ENCODE assay signal across 9 cellular contexts in genomic region chr14:22895402-22895801, GRCh38.
"Had no signal": no experiment of that assay in that cellular context is flagged by ENCODE, and none has a peak within 500 bp of the region (broad histone marks: within the 10 kb centered on the region; RNA-seq: fewer than 3 reads in every experiment).

No MANE protein-coding gene starts in this region.

- ATAC-seq: GM23338 had no signal

- H3K4me2 ChIP-seq: GM23338 had no signal

- DNase-seq: H9, HCEC 1CT, HFFc6, IMR-90, KBM-7 had no signal

- FAIRE-seq: H1, H54, HTR-8/SVneo had no signal

- H3K4me3 ChIP-seq: GM23338 had no signal

- H3K9me3 Mint-ChIP-seq: GM23338, H9, HFFc6 had no signal

- H3K27ac Mint-ChIP-seq: GM23338, H9, HFFc6 had no signal

- H3K4me3 Mint-ChIP-seq: GM23338, H9, HFFc6 had no signal

- H2AFZ ChIP-seq: GM23338 had no signal
